ENCODE assay signal across 1 cellular context in the genomic region with DNA sequence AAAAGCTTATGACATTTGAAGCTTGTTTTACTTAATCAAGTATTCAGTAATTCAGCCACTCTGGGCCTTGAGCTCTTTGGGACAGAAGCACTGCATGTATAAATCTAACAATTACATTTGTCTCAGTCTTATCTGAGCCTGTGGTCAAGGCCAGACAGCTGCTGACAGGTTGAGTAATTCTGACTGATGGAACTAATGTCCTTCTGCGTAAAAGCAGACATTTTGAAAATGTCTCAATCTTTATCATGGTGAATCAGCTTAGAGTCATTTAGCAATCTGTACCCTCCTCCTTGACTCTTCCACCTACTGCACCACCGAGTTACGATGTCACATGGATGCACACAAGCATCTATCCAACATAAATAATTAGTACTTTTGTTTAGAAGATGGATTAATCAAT.
A peak's percentile ranks its signal among the peaks of the same experiment; 100 is the strongest.
TF ChIP-seq lines count a peak whose summit lies in the region.

No MANE protein-coding gene starts in this region.

TF ChIP-seq in K562, 482 proteins besides CTCF, POLR2A, EP300 and RAD21 (continued from another document and continues in another):
- TF ChIP-seq, protein P1, sequence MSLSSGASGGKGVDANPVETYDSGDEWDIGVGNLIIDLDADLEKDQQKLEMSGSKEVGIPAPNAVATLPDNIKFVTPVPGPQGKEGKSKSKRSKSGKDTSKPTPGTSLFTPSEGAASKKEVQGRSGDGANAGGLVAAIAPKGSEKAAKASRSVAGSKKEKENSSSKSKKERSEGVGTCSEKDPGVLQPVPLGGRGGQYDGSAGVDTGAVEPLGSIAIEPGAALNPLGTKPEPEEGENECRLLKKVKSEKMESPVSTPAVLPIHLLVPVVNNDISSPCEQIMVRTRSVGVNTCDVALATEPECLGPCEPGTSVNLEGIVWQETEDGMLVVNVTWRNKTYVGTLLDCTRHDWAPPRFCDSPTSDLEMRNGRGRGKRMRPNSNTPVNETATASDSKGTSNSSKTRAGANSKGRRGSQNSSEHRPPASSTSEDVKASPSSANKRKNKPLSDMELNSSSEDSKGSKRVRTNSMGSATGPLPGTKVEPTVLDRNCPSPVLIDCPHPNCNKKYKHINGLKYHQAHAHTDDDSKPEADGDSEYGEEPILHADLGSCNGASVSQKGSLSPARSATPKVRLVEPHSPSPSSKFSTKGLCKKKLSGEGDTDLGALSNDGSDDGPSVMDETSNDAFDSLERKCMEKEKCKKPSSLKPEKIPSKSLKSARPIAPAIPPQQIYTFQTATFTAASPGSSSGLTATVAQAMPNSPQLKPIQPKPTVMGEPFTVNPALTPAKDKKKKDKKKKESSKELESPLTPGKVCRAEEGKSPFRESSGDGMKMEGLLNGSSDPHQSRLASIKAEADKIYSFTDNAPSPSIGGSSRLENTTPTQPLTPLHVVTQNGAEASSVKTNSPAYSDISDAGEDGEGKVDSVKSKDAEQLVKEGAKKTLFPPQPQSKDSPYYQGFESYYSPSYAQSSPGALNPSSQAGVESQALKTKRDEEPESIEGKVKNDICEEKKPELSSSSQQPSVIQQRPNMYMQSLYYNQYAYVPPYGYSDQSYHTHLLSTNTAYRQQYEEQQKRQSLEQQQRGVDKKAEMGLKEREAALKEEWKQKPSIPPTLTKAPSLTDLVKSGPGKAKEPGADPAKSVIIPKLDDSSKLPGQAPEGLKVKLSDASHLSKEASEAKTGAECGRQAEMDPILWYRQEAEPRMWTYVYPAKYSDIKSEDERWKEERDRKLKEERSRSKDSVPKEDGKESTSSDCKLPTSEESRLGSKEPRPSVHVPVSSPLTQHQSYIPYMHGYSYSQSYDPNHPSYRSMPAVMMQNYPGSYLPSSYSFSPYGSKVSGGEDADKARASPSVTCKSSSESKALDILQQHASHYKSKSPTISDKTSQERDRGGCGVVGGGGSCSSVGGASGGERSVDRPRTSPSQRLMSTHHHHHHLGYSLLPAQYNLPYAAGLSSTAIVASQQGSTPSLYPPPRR (CRISPR knock-in tag; IDR thresholded peaks at IDR 0.05; ENCODE audit: borderline replicate concordance): peak; percentile 79; the same call in 1 of the 2 replicates
- TF ChIP-seq BACH1 (tag; IDR thresholded peaks at IDR 0.05): peak; percentile 88
- peak; percentile 92 for TF ChIP-seq ERF (CRISPR knock-in tag; IDR thresholded peaks at IDR 0.05)
- TF ChIP-seq SMARCA5 (IDR thresholded peaks at IDR 0.05): no peak
- TF ChIP-seq ZEB2 (IDR thresholded peaks at IDR 0.05): peak; percentile 81; the same call in 1 of the 2 replicates
- TF ChIP-seq SRSF3 (IDR thresholded peaks at IDR 0.05; ENCODE audit: insufficient read depth, low read length): no peak
- TF ChIP-seq CREB1 (IDR thresholded peaks at IDR 0.05): peak; percentile 87
- peak; percentile 66; the same call in 1 of the 2 replicates for TF ChIP-seq CREB1 (CRISPR knock-in tag; IDR thresholded peaks at IDR 0.05)
- TF ChIP-seq NCOA6 (IDR thresholded peaks at IDR 0.05): peak; percentile 52; the same call in 1 of the 2 replicates
- TF ChIP-seq HDAC3 (IDR thresholded peaks at IDR 0.05; ENCODE audit: borderline replicate concordance, partially characterized antibody): peak; percentile 99
- peak; percentile 57 for TF ChIP-seq MAFK (IDR thresholded peaks at IDR 0.05; ENCODE audit: low read length)
- TF ChIP-seq HMGN3 (IDR thresholded peaks at IDR 0.05; ENCODE audit: borderline replicate concordance, extremely low read depth, insufficient read length, low read depth, low read length): peak; percentile 81
- peak; percentile 95; the same call in 1 of the 2 replicates for TF ChIP-seq ZNF584 (CRISPR knock-in tag; IDR thresholded peaks at IDR 0.05; ENCODE audit: low read depth)
- no peak for TF ChIP-seq ZNF77 (CRISPR knock-in tag; IDR thresholded peaks at IDR 0.05)
- TF ChIP-seq TCFL5 (CRISPR knock-in tag; conservative IDR thresholded peaks at IDR 0.05): peak; percentile 82
- TF ChIP-seq, protein P2, sequence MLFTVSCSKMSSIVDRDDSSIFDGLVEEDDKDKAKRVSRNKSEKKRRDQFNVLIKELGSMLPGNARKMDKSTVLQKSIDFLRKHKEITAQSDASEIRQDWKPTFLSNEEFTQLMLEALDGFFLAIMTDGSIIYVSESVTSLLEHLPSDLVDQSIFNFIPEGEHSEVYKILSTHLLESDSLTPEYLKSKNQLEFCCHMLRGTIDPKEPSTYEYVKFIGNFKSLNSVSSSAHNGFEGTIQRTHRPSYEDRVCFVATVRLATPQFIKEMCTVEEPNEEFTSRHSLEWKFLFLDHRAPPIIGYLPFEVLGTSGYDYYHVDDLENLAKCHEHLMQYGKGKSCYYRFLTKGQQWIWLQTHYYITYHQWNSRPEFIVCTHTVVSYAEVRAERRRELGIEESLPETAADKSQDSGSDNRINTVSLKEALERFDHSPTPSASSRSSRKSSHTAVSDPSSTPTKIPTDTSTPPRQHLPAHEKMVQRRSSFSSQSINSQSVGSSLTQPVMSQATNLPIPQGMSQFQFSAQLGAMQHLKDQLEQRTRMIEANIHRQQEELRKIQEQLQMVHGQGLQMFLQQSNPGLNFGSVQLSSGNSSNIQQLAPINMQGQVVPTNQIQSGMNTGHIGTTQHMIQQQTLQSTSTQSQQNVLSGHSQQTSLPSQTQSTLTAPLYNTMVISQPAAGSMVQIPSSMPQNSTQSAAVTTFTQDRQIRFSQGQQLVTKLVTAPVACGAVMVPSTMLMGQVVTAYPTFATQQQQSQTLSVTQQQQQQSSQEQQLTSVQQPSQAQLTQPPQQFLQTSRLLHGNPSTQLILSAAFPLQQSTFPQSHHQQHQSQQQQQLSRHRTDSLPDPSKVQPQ (CRISPR knock-in tag; IDR thresholded peaks at IDR 0.05; ENCODE audit: borderline replicate concordance): peak; percentile 90
- peak in 1 of 2 experiments; percentile 29; a peak in 1 of 4 replicates for TF ChIP-seq SRF (CRISPR knock-in tag; IDR thresholded peaks at IDR 0.05)
- no peak for TF ChIP-seq ZNF408 (CRISPR knock-in tag; IDR thresholded peaks at IDR 0.05; ENCODE audit: low read depth)
- peak; percentile 100 for TF ChIP-seq TEAD4 (IDR thresholded peaks at IDR 0.05; ENCODE audit: low read length)
- no peak for TF ChIP-seq TEAD4 (CRISPR knock-in tag; IDR thresholded peaks at IDR 0.05; ENCODE audit: borderline replicate concordance)
- peak; percentile 46; the same call in 1 of the 2 replicates for TF ChIP-seq POLR2H (tag; IDR thresholded peaks at IDR 0.05; ENCODE audit: low read depth)
- TF ChIP-seq, protein P3, sequence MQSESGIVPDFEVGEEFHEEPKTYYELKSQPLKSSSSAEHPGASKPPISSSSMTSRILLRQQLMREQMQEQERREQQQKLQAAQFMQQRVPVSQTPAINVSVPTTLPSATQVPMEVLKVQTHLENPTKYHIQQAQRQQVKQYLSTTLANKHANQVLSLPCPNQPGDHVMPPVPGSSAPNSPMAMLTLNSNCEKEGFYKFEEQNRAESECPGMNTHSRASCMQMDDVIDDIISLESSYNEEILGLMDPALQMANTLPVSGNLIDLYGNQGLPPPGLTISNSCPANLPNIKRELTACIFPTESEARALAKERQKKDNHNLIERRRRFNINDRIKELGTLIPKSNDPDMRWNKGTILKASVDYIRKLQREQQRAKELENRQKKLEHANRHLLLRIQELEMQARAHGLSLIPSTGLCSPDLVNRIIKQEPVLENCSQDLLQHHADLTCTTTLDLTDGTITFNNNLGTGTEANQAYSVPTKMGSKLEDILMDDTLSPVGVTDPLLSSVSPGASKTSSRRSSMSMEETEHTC (IDR thresholded peaks at IDR 0.05): peak; percentile 88
- TF ChIP-seq NCOA1 (IDR thresholded peaks at IDR 0.05; ENCODE audit: low read depth): peak; percentile 94
- TF ChIP-seq TAF15 (IDR thresholded peaks at IDR 0.05; ENCODE audit: low read depth, low read length): no peak
- TF ChIP-seq, protein P4, sequence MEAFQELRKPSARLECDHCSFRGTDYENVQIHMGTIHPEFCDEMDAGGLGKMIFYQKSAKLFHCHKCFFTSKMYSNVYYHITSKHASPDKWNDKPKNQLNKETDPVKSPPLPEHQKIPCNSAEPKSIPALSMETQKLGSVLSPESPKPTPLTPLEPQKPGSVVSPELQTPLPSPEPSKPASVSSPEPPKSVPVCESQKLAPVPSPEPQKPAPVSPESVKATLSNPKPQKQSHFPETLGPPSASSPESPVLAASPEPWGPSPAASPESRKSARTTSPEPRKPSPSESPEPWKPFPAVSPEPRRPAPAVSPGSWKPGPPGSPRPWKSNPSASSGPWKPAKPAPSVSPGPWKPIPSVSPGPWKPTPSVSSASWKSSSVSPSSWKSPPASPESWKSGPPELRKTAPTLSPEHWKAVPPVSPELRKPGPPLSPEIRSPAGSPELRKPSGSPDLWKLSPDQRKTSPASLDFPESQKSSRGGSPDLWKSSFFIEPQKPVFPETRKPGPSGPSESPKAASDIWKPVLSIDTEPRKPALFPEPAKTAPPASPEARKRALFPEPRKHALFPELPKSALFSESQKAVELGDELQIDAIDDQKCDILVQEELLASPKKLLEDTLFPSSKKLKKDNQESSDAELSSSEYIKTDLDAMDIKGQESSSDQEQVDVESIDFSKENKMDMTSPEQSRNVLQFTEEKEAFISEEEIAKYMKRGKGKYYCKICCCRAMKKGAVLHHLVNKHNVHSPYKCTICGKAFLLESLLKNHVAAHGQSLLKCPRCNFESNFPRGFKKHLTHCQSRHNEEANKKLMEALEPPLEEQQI (IDR thresholded peaks at IDR 0.05): peak; percentile 93
- TF ChIP-seq, protein P5, sequence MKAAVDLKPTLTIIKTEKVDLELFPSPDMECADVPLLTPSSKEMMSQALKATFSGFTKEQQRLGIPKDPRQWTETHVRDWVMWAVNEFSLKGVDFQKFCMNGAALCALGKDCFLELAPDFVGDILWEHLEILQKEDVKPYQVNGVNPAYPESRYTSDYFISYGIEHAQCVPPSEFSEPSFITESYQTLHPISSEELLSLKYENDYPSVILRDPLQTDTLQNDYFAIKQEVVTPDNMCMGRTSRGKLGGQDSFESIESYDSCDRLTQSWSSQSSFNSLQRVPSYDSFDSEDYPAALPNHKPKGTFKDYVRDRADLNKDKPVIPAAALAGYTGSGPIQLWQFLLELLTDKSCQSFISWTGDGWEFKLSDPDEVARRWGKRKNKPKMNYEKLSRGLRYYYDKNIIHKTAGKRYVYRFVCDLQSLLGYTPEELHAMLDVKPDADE (conservative IDR thresholded peaks at IDR 0.05; ENCODE audit: control insufficient read depth, low read depth, low read length): no peak
- TF ChIP-seq, protein P6, sequence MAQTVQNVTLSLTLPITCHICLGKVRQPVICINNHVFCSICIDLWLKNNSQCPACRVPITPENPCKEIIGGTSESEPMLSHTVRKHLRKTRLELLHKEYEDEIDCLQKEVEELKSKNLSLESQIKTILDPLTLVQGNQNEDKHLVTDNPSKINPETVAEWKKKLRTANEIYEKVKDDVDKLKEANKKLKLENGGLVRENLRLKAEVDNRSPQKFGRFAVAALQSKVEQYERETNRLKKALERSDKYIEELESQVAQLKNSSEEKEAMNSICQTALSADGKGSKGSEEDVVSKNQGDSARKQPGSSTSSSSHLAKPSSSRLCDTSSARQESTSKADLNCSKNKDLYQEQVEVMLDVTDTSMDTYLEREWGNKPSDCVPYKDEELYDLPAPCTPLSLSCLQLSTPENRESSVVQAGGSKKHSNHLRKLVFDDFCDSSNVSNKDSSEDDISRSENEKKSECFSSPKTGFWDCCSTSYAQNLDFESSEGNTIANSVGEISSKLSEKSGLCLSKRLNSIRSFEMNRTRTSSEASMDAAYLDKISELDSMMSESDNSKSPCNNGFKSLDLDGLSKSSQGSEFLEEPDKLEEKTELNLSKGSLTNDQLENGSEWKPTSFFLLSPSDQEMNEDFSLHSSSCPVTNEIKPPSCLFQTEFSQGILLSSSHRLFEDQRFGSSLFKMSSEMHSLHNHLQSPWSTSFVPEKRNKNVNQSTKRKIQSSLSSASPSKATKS (CRISPR knock-in tag; IDR thresholded peaks at IDR 0.05): no peak
- no peak for TF ChIP-seq SREBF1 (IDR thresholded peaks at IDR 0.05; ENCODE audit: borderline replicate concordance, low read depth, low read length)
- no peak for TF ChIP-seq POLR2G (IDR thresholded peaks at IDR 0.05; ENCODE audit: low read depth, low read length)
- TF ChIP-seq ZNF583 (CRISPR knock-in tag; IDR thresholded peaks at IDR 0.05): no peak
- TF ChIP-seq, protein P7, sequence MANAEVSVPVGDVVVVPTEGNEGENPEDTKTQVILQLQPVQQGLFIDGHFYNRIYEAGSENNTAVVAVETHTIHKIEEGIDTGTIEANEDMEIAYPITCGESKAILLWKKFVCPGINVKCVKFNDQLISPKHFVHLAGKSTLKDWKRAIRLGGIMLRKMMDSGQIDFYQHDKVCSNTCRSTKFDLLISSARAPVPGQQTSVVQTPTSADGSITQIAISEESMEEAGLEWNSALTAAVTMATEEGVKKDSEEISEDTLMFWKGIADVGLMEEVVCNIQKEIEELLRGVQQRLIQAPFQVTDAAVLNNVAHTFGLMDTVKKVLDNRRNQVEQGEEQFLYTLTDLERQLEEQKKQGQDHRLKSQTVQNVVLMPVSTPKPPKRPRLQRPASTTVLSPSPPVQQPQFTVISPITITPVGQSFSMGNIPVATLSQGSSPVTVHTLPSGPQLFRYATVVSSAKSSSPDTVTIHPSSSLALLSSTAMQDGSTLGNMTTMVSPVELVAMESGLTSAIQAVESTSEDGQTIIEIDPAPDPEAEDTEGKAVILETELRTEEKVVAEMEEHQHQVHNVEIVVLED (CRISPR knock-in tag; IDR thresholded peaks at IDR 0.05): peak; percentile 55
- TF ChIP-seq, protein P8, sequence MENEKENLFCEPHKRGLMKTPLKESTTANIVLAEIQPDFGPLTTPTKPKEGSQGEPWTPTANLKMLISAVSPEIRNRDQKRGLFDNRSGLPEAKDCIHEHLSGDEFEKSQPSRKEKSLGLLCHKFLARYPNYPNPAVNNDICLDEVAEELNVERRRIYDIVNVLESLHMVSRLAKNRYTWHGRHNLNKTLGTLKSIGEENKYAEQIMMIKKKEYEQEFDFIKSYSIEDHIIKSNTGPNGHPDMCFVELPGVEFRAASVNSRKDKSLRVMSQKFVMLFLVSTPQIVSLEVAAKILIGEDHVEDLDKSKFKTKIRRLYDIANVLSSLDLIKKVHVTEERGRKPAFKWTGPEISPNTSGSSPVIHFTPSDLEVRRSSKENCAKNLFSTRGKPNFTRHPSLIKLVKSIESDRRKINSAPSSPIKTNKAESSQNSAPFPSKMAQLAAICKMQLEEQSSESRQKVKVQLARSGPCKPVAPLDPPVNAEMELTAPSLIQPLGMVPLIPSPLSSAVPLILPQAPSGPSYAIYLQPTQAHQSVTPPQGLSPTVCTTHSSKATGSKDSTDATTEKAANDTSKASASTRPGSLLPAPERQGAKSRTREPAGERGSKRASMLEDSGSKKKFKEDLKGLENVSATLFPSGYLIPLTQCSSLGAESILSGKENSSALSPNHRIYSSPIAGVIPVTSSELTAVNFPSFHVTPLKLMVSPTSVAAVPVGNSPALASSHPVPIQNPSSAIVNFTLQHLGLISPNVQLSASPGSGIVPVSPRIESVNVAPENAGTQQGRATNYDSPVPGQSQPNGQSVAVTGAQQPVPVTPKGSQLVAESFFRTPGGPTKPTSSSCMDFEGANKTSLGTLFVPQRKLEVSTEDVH (IDR thresholded peaks at IDR 0.05; ENCODE audit: low read depth, partially characterized antibody): peak; percentile 61
- TF ChIP-seq TRIM24 (IDR thresholded peaks at IDR 0.05): peak; percentile 98 to 99
- TF ChIP-seq HCFC1 (IDR thresholded peaks at IDR 0.05; ENCODE audit: low read depth, low read length): 0 out of 2 replicates have a peak, but pooled peaks have one; percentile 26
